In the genomic region with DNA sequence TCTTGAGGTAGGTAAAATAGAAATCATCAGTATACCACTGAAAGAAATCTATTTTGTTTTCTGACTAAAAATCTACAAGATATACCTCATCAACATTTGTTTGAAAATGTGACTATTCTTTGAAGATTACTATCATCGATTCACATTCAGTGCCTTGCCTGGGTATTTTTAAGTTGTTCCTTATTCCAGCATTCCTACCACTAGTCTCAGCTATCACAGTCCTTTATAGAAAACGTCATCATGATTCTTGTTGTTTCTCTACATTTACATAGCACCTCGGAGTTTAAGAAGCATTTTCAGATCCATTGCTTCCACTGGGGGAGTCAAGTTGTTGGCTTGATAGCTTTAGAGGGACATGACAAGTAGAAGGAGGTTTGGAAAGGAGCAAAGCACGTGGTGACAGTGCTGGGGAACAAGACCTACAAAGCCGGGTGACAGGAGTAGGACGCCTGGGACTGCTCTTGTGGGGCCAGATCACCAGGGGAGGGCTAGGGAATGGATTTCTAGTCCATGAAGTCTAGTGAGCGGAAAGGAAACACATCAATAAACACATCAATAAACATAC, we compare ENCODE assay signal across 23 cellular contexts.
DNase-seq lines count a peak whose midpoint lies in the region; ATAC-seq and TF ChIP-seq lines count a peak whose summit lies in the region.
"Had no signal": no experiment of that assay in that cellular context is flagged by ENCODE, and none has a peak within 500 bp of the region (broad histone marks: within the 10 kb centered on the region; RNA-seq: fewer than 3 reads in every experiment).

No MANE protein-coding gene starts in this region.

- no peaks in the 10 kb centered on the region for H4K20me1 ChIP-seq in osteoblast (ENCODE audit: insufficient read depth, low read length)

- H3K4me2 ChIP-seq in osteoblast (ENCODE audit: insufficient read depth, low read length): no peak overlapping the region
- H3K4me2 ChIP-seq: PC-9 had no signal

- H2AFZ ChIP-seq in osteoblast (ENCODE audit: low read length): no peak overlapping the region
- H2AFZ ChIP-seq: PC-9 had no signal

- no peaks in the 10 kb centered on the region for H3K9me3 Mint-ChIP-seq in endodermal cell
- H3K9me3 Mint-ChIP-seq in CD4-positive, alpha-beta T cell: no peaks in the 10 kb centered on the region
- H3K9me3 Mint-ChIP-seq in activated CD8-positive, alpha-beta T cell treated with anti-CD3 and anti-CD28 coated beads for 36 hours: no peaks in the 10 kb centered on the region

- CTCF ChIA-PET in CD4-positive, alpha-beta T cell (lab: Charles Lee): no interaction called here
- CTCF ChIA-PET in activated CD8-positive, alpha-beta T cell treated with anti-CD3 and anti-CD28 coated beads for 36 hours (lab: Charles Lee): no interaction called here

- peaks cover 4% of the 10 kb centered on the region for H3K27me3 Mint-ChIP-seq in endodermal cell (ENCODE audit: insufficient read depth)
- H3K27me3 Mint-ChIP-seq in CD4-positive, alpha-beta T cell: peaks cover 25% of the 10 kb centered on the region
- H3K27me3 Mint-ChIP-seq in activated CD8-positive, alpha-beta T cell treated with anti-CD3 and anti-CD28 coated beads for 36 hours: peaks cover 23% of the 10 kb centered on the region

- 58 to 75% (median 70%) methylated on average over 7 of the region's 7 CpGs for whole genome bisulfite sequencing in heart left ventricle, 4 donors
- WGBS in endodermal cell (ENCODE audit: insufficient coverage in 1 of 2, insufficient read length in 1 of 2), 2 experiments: 89 to 91% methylated on average over 4 to 7 of the region's 7 CpGs

- H3K27ac Mint-ChIP-seq in endodermal cell: no peak overlapping the region
- H3K27ac Mint-ChIP-seq in CD4-positive, alpha-beta T cell: no peak overlapping the region
- no peak overlapping the region for H3K27ac Mint-ChIP-seq in activated CD8-positive, alpha-beta T cell treated with anti-CD3 and anti-CD28 coated beads for 36 hours
- H3K27ac Mint-ChIP-seq: CD14-positive monocyte had no signal

- no peaks in the 10 kb centered on the region for H3K79me2 ChIP-seq in osteoblast (ENCODE audit: insufficient read depth, low read length)

- TF ChIP-seq POLR2A in heart left ventricle (IDR thresholded peaks at IDR 0.05): no peak

- H3K4me1 Mint-ChIP-seq in endodermal cell: peaks cover 37% of the 10 kb centered on the region
- peaks cover 8% of the 10 kb centered on the region for H3K4me1 Mint-ChIP-seq in CD4-positive, alpha-beta T cell (ENCODE audit: low read depth)
- peaks cover 9% of the 10 kb centered on the region for H3K4me1 Mint-ChIP-seq in activated CD8-positive, alpha-beta T cell treated with anti-CD3 and anti-CD28 coated beads for 36 hours (ENCODE audit: low read depth)

- no peaks in the 10 kb centered on the region for H3K36me3 ChIP-seq in heart left ventricle
- no peaks in the 10 kb centered on the region for H3K36me3 ChIP-seq in endodermal cell (ENCODE audit: control insufficient read depth, insufficient read depth, low read length)
- no peaks in the 10 kb centered on the region for H3K36me3 ChIP-seq in osteoblast (ENCODE audit: insufficient read depth, low read length)
- H3K36me3 ChIP-seq: BE2C, MG63 had no signal

- no peak for DNase-seq in Right ventricle myocardium superior
- DNase-seq in heart left ventricle: no peak
- no peak for DNase-seq in endodermal cell
- peak; percentile 9 for DNase-seq in osteoblast (ENCODE audit: insufficient read length, low spot score, missing footprints)
- no peak for DNase-seq in activated CD8-positive, alpha-beta memory T cell treated with anti-CD3 and anti-CD28 coated beads for 24 hours
- no peak for DNase-seq in CD4-positive, alpha-beta T cell
- DNase-seq in activated CD8-positive, alpha-beta T cell treated with anti-CD3 and anti-CD28 coated beads for 36 hours: no peak
- DNase-seq: BE2C, Calu3, GF-D8, GOT3, KG1, NCI-H1105 treated with DMSO at 0.1 percent for 48 hours, NCI-H1930, NCI-H2107, NCI-H524 treated with DMSO at 0.1 percent for 48 hours, PC-9, RPMI8226, SHP77 had no signal

- H3K9ac ChIP-seq in endodermal cell (ENCODE audit: extremely low read depth, low read length, poor library complexity, severe bottlenecking): no peak overlapping the region

- intact Hi-C loops in Right ventricle myocardium superior (cut with DNase I): no loop called here
- intact Hi-C loops in heart left ventricle (cut with DNase I): no loop called here
- intact Hi-C loops in CD4-positive, alpha-beta T cell (cut with DNase I, micrococcal nuclease): no loop called here
- intact Hi-C loops in activated CD8-positive, alpha-beta T cell treated with anti-CD3 and anti-CD28 coated beads for 36 hours (cut with micrococcal nuclease): no loop called here

- no peaks in the 10 kb centered on the region for H3K36me3 Mint-ChIP-seq in endodermal cell (ENCODE audit: low read depth)
- H3K36me3 Mint-ChIP-seq in CD4-positive, alpha-beta T cell (ENCODE audit: low read depth): no peaks in the 10 kb centered on the region
- no peaks in the 10 kb centered on the region for H3K36me3 Mint-ChIP-seq in activated CD8-positive, alpha-beta T cell treated with anti-CD3 and anti-CD28 coated beads for 36 hours (ENCODE audit: low read depth)
- H3K36me3 Mint-ChIP-seq: CD14-positive monocyte had no signal

- ATAC-seq in Right ventricle myocardium superior (ENCODE audit: poor library complexity) (peak; percentile 32), heart left ventricle (no peak)
- no peak for ATAC-seq in CD4-positive, alpha-beta T cell (ENCODE audit: poor library complexity)
- no peak for ATAC-seq in activated CD8-positive, alpha-beta T cell treated with anti-CD3 and anti-CD28 coated beads for 36 hours
- ATAC-seq: HCT116 had no signal

- H3K27ac ChIP-seq in heart left ventricle (no peak overlapping the region), endodermal cell (ENCODE audit: low read depth, low read length) (no peak overlapping the region), osteoblast (ENCODE audit: low read depth, low read length) (no peak overlapping the region)
- no peak overlapping the region for H3K27ac ChIP-seq in CD4-positive, alpha-beta T cell (ENCODE audit: low read depth, low read length)
- H3K27ac ChIP-seq: 22Rv1, PC-9 had no signal

- H3K4me3 ChIP-seq in heart left ventricle (no peak overlapping the region), endodermal cell (ENCODE audit: low read length) (no peak overlapping the region), osteoblast (ENCODE audit: insufficient read depth, low read length) (no peak overlapping the region)
- H3K4me3 ChIP-seq: MG63, PC-9 had no signal

- H3K27me3 ChIP-seq in heart left ventricle (peaks cover 0 to 5% (median 0%) of the 10 kb centered on the region in 9 donors), endodermal cell (ENCODE audit: control insufficient read depth, insufficient read depth, low read length, poor library complexity, severe bottlenecking) (no peaks in the 10 kb centered on the region), osteoblast (ENCODE audit: insufficient read depth, low read length) (peaks cover 25% of the 10 kb centered on the region)
- H3K27me3 ChIP-seq in CD4-positive, alpha-beta T cell (ENCODE audit: control insufficient read depth, insufficient read depth, low read length): peaks cover 8% of the 10 kb centered on the region
- H3K27me3 ChIP-seq: BE2C, MG63 had no signal

- H3K9me3 ChIP-seq in heart left ventricle: no peaks in the 10 kb centered on the region
- H3K9me3 ChIP-seq in endodermal cell (ENCODE audit: control insufficient read depth, low read length): no peaks in the 10 kb centered on the region
- H3K9me3 ChIP-seq in osteoblast (ENCODE audit: low read depth, low read length): no peaks in the 10 kb centered on the region
- H3K9me3 ChIP-seq in CD4-positive, alpha-beta T cell (ENCODE audit: control insufficient read depth, low read length): no peaks in the 10 kb centered on the region
- H3K9me3 ChIP-seq: BE2C had no signal

- TF ChIP-seq CTCF in heart left ventricle (IDR thresholded peaks at IDR 0.05) (peak in 1 of 12 donors; percentile 19), endodermal cell (conservative IDR thresholded peaks at IDR 0.05) (peak; percentile 56), osteoblast (IDR thresholded peaks at IDR 0.05; ENCODE audit: extremely low read depth, low read depth, low read length) (no peak)
- TF ChIP-seq CTCF in CD4-positive, alpha-beta T cell (IDR thresholded peaks at IDR 0.05): no peak
- no peak for TF ChIP-seq CTCF in activated CD8-positive, alpha-beta T cell treated with anti-CD3 and anti-CD28 coated beads for 36 hours (IDR thresholded peaks at IDR 0.05)

- no peak overlapping the region for H3K4me3 Mint-ChIP-seq in endodermal cell
- H3K4me3 Mint-ChIP-seq in CD4-positive, alpha-beta T cell: no peak overlapping the region
- H3K4me3 Mint-ChIP-seq in activated CD8-positive, alpha-beta T cell treated with anti-CD3 and anti-CD28 coated beads for 36 hours: no peak overlapping the region
- H3K4me3 Mint-ChIP-seq: CD14-positive monocyte had no signal

- H3K4me1 ChIP-seq in heart left ventricle (peaks cover 0 to 14% (median 3%) of the 10 kb centered on the region in 12 donors), endodermal cell (ENCODE audit: control insufficient read depth, insufficient read depth, low read length) (peaks cover 18% of the 10 kb centered on the region), osteoblast (ENCODE audit: insufficient read depth, low read length) (no peaks in the 10 kb centered on the region)

- POLR2A ChIA-PET in CD4-positive, alpha-beta T cell (lab: Charles Lee): no interaction called here
- POLR2A ChIA-PET in activated CD8-positive, alpha-beta T cell treated with anti-CD3 and anti-CD28 coated beads for 36 hours (lab: Charles Lee): no interaction called here
